Comparison of ENCODE assay signal across 16 cellular contexts in the genomic region with DNA sequence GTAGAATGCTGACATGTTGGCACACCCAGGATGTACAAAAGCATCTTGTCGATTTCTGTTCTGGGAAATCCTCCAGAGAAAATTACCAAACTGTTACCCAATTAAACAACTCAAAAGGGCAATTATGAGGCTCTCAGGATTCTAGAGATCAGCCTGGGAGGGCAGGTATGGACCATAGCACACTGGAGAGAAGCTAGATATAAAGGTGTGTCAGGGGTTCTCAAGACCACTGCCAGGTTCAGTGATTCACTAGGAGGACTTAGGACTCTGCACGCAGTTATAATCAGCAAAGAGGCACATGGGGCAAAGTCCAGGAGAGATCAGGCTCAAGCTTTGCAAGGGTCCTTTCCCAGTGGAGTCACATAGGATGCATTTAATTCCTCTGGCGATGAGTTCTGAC.
"Had no signal": no experiment of that assay in that cellular context is flagged by ENCODE, and none has a peak within 500 bp of the region (broad histone marks: within the 10 kb centered on the region; RNA-seq: fewer than 3 reads in every experiment).

No MANE protein-coding gene starts in this region.

- H3K27ac Mint-ChIP-seq: activated CD4-positive, alpha-beta T cell treated with anti-CD3 and anti-CD28 coated beads for 36 hours; activated naive CD4-positive, alpha-beta T cell treated with anti-CD3 and anti-CD28 coated beads, Interleukin-2, amount 50 U/mL, for 24 hours; mesothelial cell of epicardium; nephron progenitor cell had no signal

- H3K4me3 Mint-ChIP-seq: activated CD4-positive, alpha-beta T cell treated with anti-CD3 and anti-CD28 coated beads for 36 hours; activated naive CD4-positive, alpha-beta T cell treated with anti-CD3 and anti-CD28 coated beads, Interleukin-2, amount 50 U/mL, for 24 hours; mesothelial cell of epicardium; nephron progenitor cell had no signal

- ATAC-seq: activated CD4-positive, alpha-beta T cell treated with anti-CD3 and anti-CD28 coated beads for 36 hours; foreskin keratinocyte; left cardiac atrium had no signal

- H3K9me3 Mint-ChIP-seq: activated naive CD4-positive, alpha-beta T cell treated with anti-CD3 and anti-CD28 coated beads, Interleukin-2, amount 50 U/mL, for 24 hours had no signal

- DNase-seq: activated CD4-positive, alpha-beta T cell treated with anti-CD3 and anti-CD28 coated beads for 36 hours; activated CD4-positive, alpha-beta T cell treated with anti-CD3 and anti-CD28 coated beads, Interleukin-2, amount 50 U/mL, for 48 hours; activated gamma-delta T cell; dermis blood vessel endothelial cell; effector memory CD4-positive, alpha-beta T cell; foreskin keratinocyte; hippocampal formation; left cardiac atrium; nephron progenitor cell; nucleus accumbens; posterior cingulate gyrus; stimulated activated CD4-positive, alpha-beta T cell treated with anti-CD3 and anti-CD28 coated beads, Interleukin-2, amount 100 ng/mL, for 24 hours; stimulated activated naive CD4-positive, alpha-beta T cell treated with Interleukin-2 at 50 U/mL for 16 hours; tibial artery had no signal

- H3K4me1 Mint-ChIP-seq: activated CD4-positive, alpha-beta T cell treated with anti-CD3 and anti-CD28 coated beads for 36 hours; activated naive CD4-positive, alpha-beta T cell treated with anti-CD3 and anti-CD28 coated beads, Interleukin-2, amount 50 U/mL, for 24 hours; mesothelial cell of epicardium; nephron progenitor cell had no signal

- H3K27me3 Mint-ChIP-seq: activated naive CD4-positive, alpha-beta T cell treated with anti-CD3 and anti-CD28 coated beads, Interleukin-2, amount 50 U/mL, for 24 hours had no signal

- H3K36me3 Mint-ChIP-seq: activated naive CD4-positive, alpha-beta T cell treated with anti-CD3 and anti-CD28 coated beads, Interleukin-2, amount 50 U/mL, for 24 hours; mesothelial cell of epicardium had no signal
